8 cellular contexts compared by ENCODE assay signal in genomic region chr12:46153267-46153872, GRCh38.
DNase-seq lines count a peak whose midpoint lies in the region; ATAC-seq and TF ChIP-seq lines count a peak whose summit lies in the region.

No MANE protein-coding gene starts in this region.

- peak; percentile 49 for TF ChIP-seq CTCF in mucosa of descending colon (IDR thresholded peaks at IDR 0.05)

- H3K4me1 ChIP-seq in mucosa of descending colon (ENCODE audit: low read depth) = peaks cover 11% of the 10 kb centered on the region

- no peaks in the 10 kb centered on the region for H3K36me3 ChIP-seq in mucosa of descending colon (ENCODE audit: low read depth)

- intact Hi-C loops in mucosa of descending colon (cut with DNase I, micrococcal nuclease) = no loop called here

- DNase-seq in NCI-H2171 treated with DMSO at 0.1 percent for 48 hours (lab: John Stamatoyannopoulos, UW) (peak; percentile 21), NCI-H2171 (lab: John Stamatoyannopoulos, UW) (no peak), NCI-H146 (lab: John Stamatoyannopoulos, UW) (peak; percentile 8), mucosa of descending colon (no peak)
- peak; percentile 28 for DNase-seq in central memory CD4-positive, alpha-beta T cell

- no peak for ATAC-seq in mucosa of descending colon
- ATAC-seq in GM18873 (IDR thresholded peaks at IDR 0.05; ENCODE audit: low FRiP score, unreplicated experiment) = no peak
- ATAC-seq in HG03045 (IDR thresholded peaks at IDR 0.05; ENCODE audit: unreplicated experiment) = no peak
- no peak for ATAC-seq in GM19397 (IDR thresholded peaks at IDR 0.05; ENCODE audit: unreplicated experiment)

- no peak overlapping the region for H3K4me3 ChIP-seq in mucosa of descending colon

- no peaks in the 10 kb centered on the region for H3K9me3 ChIP-seq in mucosa of descending colon

Comparison
In these comparisons a context has a peak if more than half of its experiments do, and no peak if none do; other contexts are left out.
1. DNase-seq: peak in NCI-H2171 treated with DMSO at 0.1 percent for 48 hours (single experiment), NCI-H146 (single experiment) and central memory CD4-positive, alpha-beta T cell (single experiment); none in NCI-H2171 (single experiment) and mucosa of descending colon (0 of 3).